ENCODE assay signal across 8 cellular contexts in genomic region chrX:108165349-108166111, GRCh38.
DNase-seq lines count a peak whose midpoint lies in the region; ATAC-seq and TF ChIP-seq lines count a peak whose summit lies in the region.

No MANE protein-coding gene starts in this region.

- H3K4me1 ChIP-seq in adrenal gland (replicated peaks in 1 of 2), result no peaks in the 10 kb centered on the region
- no peaks in the 10 kb centered on the region for H3K4me1 ChIP-seq in lower lobe of right lung
- no peaks in the 10 kb centered on the region for H3K4me1 ChIP-seq in effector memory CD4-positive, alpha-beta T cell (ENCODE audit: control insufficient read depth, insufficient read depth, low read length, poor library complexity, severe bottlenecking)

- H3K27ac Mint-ChIP-seq in natural killer cell, result no peak overlapping the region

- 68 to 83% (median 72%) methylated on average over 7 to 8 of the region's 8 CpGs for WGBS in adrenal gland, 4 donors

- peaks cover 10% of the 10 kb centered on the region for H3K27me3 ChIP-seq in adrenal gland
- no peaks in the 10 kb centered on the region for H3K27me3 ChIP-seq in lower lobe of right lung (ENCODE audit: low read depth)
- H3K27me3 ChIP-seq in effector memory CD4-positive, alpha-beta T cell (replicated peaks; ENCODE audit: control insufficient read depth, insufficient read depth, low read length, poor library complexity, severe bottlenecking), result no peaks in the 10 kb centered on the region

- H3K4me3 ChIP-seq in adrenal gland, result no peak overlapping the region
- H3K4me3 ChIP-seq in lower lobe of right lung, result no peak overlapping the region
- no peak overlapping the region for H3K4me3 ChIP-seq in effector memory CD4-positive, alpha-beta T cell (ENCODE audit: insufficient read depth, low read depth, low read length, poor library complexity, severe bottlenecking)

- no peaks in the 10 kb centered on the region for H3K36me3 Mint-ChIP-seq in natural killer cell

- H3K36me3 ChIP-seq in adrenal gland (replicated peaks in 1 of 2) (no peaks in the 10 kb centered on the region), lower lobe of right lung (no peaks in the 10 kb centered on the region)
- no peaks in the 10 kb centered on the region for H3K36me3 ChIP-seq in effector memory CD4-positive, alpha-beta T cell (ENCODE audit: control insufficient read depth, insufficient read depth, low read length)

- no peaks in the 10 kb centered on the region for H3K4me1 Mint-ChIP-seq in natural killer cell

- H3K27me3 Mint-ChIP-seq in natural killer cell (ENCODE audit: low read depth in 2 of 2), result no peaks in the 10 kb centered on the region

- TF ChIP-seq POLR2A in adrenal gland (IDR thresholded peaks at IDR 0.05), result no peak

- H3K27ac ChIP-seq in adrenal gland, result no peak overlapping the region
- no peak overlapping the region for H3K27ac ChIP-seq in lower lobe of right lung
- H3K27ac ChIP-seq in effector memory CD4-positive, alpha-beta T cell (ENCODE audit: insufficient read depth, low read length, poor library complexity, severe bottlenecking), result no peak overlapping the region

- ATAC-seq in lower lobe of right lung (peak in 1 of 2 donors; percentile 49), natural killer cell (no peak), HG03460 (IDR thresholded peaks at IDR 0.05; ENCODE audit: unreplicated experiment) (no peak)

- DNase-seq in EH (ENCODE audit: low read depth) (peak; percentile 44), LHCN-M2 (ENCODE audit: low read depth) (peak; percentile 56), adrenal gland (peak in 4 of 7 donors; percentile 13 to 54 (median 24)), lower lobe of right lung (no peak), natural killer cell (no peak)
- DNase-seq in stimulated activated CD8-positive, alpha-beta memory T cell treated with anti-CD3 and anti-CD28 coated beads, Interleukin-4, amount 100 ng/mL, for 48 hours, result no peak
- no peak for DNase-seq in effector memory CD4-positive, alpha-beta T cell

- intact Hi-C loops in adrenal gland (cut with DNase I), result no loop called here
- intact Hi-C loops in lower lobe of right lung (cut with DNase I), result no loop called here
- intact Hi-C loops in natural killer cell (cut with micrococcal nuclease), result no loop called here

- H3K4me3 Mint-ChIP-seq in natural killer cell, result no peak overlapping the region

- H3K9me3 ChIP-seq in adrenal gland (replicated peaks in 1 of 3) (no peaks in the 10 kb centered on the region), lower lobe of right lung (no peaks in the 10 kb centered on the region)
- H3K9me3 ChIP-seq in effector memory CD4-positive, alpha-beta T cell (ENCODE audit: control insufficient read depth, low read length), result no peaks in the 10 kb centered on the region

- peak in 4 of 6 experiments; percentile 12 to 27 (median 22) for TF ChIP-seq CTCF in adrenal gland (IDR thresholded peaks at IDR 0.05)
- peak; percentile 9 for TF ChIP-seq CTCF in lower lobe of right lung (IDR thresholded peaks at IDR 0.05)
- no peak for TF ChIP-seq CTCF in natural killer cell (IDR thresholded peaks at IDR 0.05)

- H3K9me3 Mint-ChIP-seq in natural killer cell, result no peaks in the 10 kb centered on the region

Comparison
In these comparisons a context has a peak if more than half of its experiments do, and no peak if none do; other contexts are left out.
1. DNase-seq: peak in EH (single experiment), LHCN-M2 (single experiment) and adrenal gland (4 of 7); none in lower lobe of right lung (single experiment), natural killer cell (single experiment), stimulated activated CD8-positive, alpha-beta memory T cell treated with anti-CD3 and anti-CD28 coated beads, Interleukin-4, amount 100 ng/mL, for 48 hours (single experiment) and effector memory CD4-positive, alpha-beta T cell (0 of 3).